Comparison of ENCODE assay signal across 8 cellular contexts in the genomic region with DNA sequence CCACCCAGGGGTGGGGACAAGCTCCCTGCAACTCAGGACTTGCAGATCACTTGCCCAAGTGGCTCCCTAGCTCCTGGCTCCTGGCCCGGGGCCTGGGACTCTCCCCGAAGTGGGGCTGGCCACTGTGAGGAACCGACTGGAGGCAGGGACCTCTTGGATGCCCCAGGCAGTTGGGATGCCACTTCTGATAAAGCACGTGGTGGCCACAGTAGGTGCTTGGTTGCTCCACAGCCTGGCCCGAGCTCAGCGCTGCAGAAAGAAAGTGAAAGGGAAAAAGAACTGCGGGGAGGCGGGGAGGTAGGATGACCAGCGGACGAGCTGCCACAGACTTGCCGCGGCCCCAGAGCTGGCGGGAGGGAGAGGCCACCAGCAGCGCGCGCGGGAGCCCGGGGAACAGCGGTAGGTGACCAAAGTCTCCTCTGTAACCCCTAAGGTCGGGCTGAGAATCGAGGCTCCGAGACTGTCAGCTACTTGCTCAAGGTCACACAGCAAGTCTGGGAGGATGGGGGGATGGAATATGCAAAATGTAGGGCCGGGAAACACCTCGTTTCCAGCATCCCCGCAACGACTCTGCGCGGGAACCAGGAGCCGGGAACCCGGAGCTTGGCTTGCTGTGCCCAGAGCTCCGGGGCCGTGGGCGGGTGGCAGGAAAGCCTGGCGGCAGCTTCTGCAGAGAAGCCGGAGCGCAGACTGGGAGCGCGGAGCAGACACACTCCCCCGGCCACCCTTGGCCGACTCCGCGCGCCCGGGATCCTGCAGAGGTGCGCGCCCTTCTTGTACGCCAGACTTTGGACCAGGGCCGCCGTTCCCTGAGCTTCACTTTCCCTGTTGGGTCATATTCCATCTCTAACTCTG. TPM values are rescaled to one million over a fixed set of nuclear protein-coding genes. Genes with fewer than 3 reads are reported as not detected.
A peak's percentile ranks its signal among the peaks of the same experiment; 100 is the strongest.
DNase-seq lines count a peak whose midpoint lies in the region; ATAC-seq and TF ChIP-seq lines count a peak whose summit lies in the region.

No MANE protein-coding gene starts in this region.

- H3K36me3 ChIP-seq in left lung (peaks cover 0 to 5% of the 10 kb centered on the region in 2 donors), testis (ENCODE audit: low read depth, missing control alignments) (no peaks in the 10 kb centered on the region)

- H3K27me3 ChIP-seq in left lung (peaks cover 0 to 21% of the 10 kb centered on the region in 2 donors), testis (no peaks in the 10 kb centered on the region)

- intact Hi-C loops in left lung (cut with DNase I), result no loop called here
- intact Hi-C loops in testis (cut with DNase I; ENCODE audit: low total_unique reads), result no loop called here

- TF ChIP-seq CTCF in cardiac fibroblast (IDR thresholded peaks at IDR 0.05; ENCODE audit: low read depth, low read length) (no peak), left lung (IDR thresholded peaks at IDR 0.05) (no peak), testis (IDR thresholded peaks at IDR 0.05) (no peak)

- H3K9me3 ChIP-seq in left lung, result no peaks in the 10 kb centered on the region
- no peaks in the 10 kb centered on the region for H3K9me3 ChIP-seq in testis

- DNase-seq in AG08395 (ENCODE audit: low spot score), result peak; percentile 68
- peak; percentile 48 to 67 for DNase-seq in NOMO-1 (lab: John Stamatoyannopoulos, UW; ENCODE audit: unreplicated experiment in 2 of 2)
- DNase-seq in cardiac fibroblast (ENCODE audit: low read depth in 2 of 2), result peak; percentile 8 to 32
- peak; percentile 87 to 92 for DNase-seq in left lung
- peak; percentile 44 for DNase-seq in testis
- DNase-seq in T-helper 9 cell, result no peak

- H3K27ac ChIP-seq in left lung (peak overlapping the region; percentile 80 to 83), testis (peak overlapping the region in 1 of 2 donors; percentile 32)

- H3K4me3 ChIP-seq in cardiac fibroblast (replicated peaks in 1 of 2; ENCODE audit: low read depth in 2 of 2, low read length in 2 of 2), result peak overlapping the region; percentile 45 to 54
- peak overlapping the region; percentile 41 to 76 for H3K4me3 ChIP-seq in left lung
- peak overlapping the region; percentile 42 to 57 for H3K4me3 ChIP-seq in testis

- H3K4me1 ChIP-seq in left lung, result peaks cover 11 to 81% of the 10 kb centered on the region in 2 donors
- peaks cover 3% of the 10 kb centered on the region for H3K4me1 ChIP-seq in testis

- WGBS in testis, 2 donors, result 1% methylated on average over 20 to 49 of the region's 49 CpGs

- peak; percentile 58 for TF ChIP-seq POLR2A in GM18505 (IDR thresholded peaks at IDR 0.05; ENCODE audit: borderline replicate concordance, extremely low read depth, insufficient read depth, insufficient read length)
- TF ChIP-seq POLR2A in testis (IDR thresholded peaks at IDR 0.05), result no peak

- ATAC-seq in GM18505 (IDR thresholded peaks at IDR 0.05; ENCODE audit: unreplicated experiment) (no peak), left lung (peak; percentile 70), HG02571 (IDR thresholded peaks at IDR 0.05; ENCODE audit: unreplicated experiment) (no peak)

RNA-seq across cellular contexts. Expression of a gene that starts 1.9 kb away (rescaled TPM):
- total RNA-seq in left lung (10 to 100 TPM; 38.1 to 49.0 TPM), testis (10 to 100 TPM in 1 of 2 donors, 1 to 10 TPM in 1; 6.3 to 16.0 TPM)
- polyA plus RNA-seq in testis (ENCODE audit: insufficient read depth, low read depth, low replicate concordance), result 9.5 TPM
